In the genomic region with DNA sequence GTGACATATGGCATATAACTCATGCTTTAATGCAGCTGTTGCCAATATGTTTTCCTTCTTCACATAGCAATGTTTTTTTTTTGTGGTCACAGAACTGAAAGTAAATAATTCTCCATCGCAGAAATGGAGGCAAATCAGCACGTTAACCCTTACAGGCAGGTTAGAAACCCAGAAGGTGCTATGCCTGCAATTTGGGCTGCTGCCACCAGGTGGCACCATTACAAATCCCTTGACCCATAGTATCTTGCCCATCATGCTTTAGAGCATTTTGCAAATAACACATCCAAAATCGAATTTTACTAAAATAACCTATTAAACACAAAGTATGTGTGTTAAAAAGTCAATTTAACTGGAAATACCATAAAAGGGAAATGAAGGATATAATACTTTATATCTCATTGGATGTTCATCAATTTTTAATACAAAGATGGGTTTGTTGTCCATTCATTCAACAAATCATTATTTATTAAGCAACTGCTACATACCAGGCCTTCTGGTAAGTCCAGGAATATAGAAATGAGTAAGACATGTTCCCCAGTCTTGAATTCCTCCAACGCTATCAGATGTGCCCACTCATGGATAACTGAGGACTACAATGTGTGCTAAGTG, we compare ENCODE assay signal across 1 cellular context.
TF ChIP-seq lines count a peak whose summit lies in the region.

No MANE protein-coding gene starts in this region.

TF ChIP-seq in H1, 55 proteins besides CTCF, POLR2A, EP300 and RAD21 (continued from another document):
- TF ChIP-seq, protein P1, sequence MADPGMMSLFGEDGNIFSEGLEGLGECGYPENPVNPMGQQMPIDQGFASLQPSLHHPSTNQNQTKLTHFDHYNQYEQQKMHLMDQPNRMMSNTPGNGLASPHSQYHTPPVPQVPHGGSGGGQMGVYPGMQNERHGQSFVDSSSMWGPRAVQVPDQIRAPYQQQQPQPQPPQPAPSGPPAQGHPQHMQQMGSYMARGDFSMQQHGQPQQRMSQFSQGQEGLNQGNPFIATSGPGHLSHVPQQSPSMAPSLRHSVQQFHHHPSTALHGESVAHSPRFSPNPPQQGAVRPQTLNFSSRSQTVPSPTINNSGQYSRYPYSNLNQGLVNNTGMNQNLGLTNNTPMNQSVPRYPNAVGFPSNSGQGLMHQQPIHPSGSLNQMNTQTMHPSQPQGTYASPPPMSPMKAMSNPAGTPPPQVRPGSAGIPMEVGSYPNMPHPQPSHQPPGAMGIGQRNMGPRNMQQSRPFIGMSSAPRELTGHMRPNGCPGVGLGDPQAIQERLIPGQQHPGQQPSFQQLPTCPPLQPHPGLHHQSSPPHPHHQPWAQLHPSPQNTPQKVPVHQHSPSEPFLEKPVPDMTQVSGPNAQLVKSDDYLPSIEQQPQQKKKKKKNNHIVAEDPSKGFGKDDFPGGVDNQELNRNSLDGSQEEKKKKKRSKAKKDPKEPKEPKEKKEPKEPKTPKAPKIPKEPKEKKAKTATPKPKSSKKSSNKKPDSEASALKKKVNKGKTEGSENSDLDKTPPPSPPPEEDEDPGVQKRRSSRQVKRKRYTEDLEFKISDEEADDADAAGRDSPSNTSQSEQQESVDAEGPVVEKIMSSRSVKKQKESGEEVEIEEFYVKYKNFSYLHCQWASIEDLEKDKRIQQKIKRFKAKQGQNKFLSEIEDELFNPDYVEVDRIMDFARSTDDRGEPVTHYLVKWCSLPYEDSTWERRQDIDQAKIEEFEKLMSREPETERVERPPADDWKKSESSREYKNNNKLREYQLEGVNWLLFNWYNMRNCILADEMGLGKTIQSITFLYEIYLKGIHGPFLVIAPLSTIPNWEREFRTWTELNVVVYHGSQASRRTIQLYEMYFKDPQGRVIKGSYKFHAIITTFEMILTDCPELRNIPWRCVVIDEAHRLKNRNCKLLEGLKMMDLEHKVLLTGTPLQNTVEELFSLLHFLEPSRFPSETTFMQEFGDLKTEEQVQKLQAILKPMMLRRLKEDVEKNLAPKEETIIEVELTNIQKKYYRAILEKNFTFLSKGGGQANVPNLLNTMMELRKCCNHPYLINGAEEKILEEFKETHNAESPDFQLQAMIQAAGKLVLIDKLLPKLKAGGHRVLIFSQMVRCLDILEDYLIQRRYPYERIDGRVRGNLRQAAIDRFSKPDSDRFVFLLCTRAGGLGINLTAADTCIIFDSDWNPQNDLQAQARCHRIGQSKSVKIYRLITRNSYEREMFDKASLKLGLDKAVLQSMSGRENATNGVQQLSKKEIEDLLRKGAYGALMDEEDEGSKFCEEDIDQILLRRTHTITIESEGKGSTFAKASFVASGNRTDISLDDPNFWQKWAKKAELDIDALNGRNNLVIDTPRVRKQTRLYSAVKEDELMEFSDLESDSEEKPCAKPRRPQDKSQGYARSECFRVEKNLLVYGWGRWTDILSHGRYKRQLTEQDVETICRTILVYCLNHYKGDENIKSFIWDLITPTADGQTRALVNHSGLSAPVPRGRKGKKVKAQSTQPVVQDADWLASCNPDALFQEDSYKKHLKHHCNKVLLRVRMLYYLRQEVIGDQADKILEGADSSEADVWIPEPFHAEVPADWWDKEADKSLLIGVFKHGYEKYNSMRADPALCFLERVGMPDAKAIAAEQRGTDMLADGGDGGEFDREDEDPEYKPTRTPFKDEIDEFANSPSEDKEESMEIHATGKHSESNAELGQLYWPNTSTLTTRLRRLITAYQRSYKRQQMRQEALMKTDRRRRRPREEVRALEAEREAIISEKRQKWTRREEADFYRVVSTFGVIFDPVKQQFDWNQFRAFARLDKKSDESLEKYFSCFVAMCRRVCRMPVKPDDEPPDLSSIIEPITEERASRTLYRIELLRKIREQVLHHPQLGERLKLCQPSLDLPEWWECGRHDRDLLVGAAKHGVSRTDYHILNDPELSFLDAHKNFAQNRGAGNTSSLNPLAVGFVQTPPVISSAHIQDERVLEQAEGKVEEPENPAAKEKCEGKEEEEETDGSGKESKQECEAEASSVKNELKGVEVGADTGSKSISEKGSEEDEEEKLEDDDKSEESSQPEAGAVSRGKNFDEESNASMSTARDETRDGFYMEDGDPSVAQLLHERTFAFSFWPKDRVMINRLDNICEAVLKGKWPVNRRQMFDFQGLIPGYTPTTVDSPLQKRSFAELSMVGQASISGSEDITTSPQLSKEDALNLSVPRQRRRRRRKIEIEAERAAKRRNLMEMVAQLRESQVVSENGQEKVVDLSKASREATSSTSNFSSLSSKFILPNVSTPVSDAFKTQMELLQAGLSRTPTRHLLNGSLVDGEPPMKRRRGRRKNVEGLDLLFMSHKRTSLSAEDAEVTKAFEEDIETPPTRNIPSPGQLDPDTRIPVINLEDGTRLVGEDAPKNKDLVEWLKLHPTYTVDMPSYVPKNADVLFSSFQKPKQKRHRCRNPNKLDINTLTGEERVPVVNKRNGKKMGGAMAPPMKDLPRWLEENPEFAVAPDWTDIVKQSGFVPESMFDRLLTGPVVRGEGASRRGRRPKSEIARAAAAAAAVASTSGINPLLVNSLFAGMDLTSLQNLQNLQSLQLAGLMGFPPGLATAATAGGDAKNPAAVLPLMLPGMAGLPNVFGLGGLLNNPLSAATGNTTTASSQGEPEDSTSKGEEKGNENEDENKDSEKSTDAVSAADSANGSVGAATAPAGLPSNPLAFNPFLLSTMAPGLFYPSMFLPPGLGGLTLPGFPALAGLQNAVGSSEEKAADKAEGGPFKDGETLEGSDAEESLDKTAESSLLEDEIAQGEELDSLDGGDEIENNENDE (IDR thresholded peaks at IDR 0.05; ENCODE audit: insufficient replicate concordance, low read length), result no peak
- TF ChIP-seq RFX5 (IDR thresholded peaks at IDR 0.05; ENCODE audit: borderline replicate concordance, low read depth, low read length), result no peak
- no peak for TF ChIP-seq EGR1 (IDR thresholded peaks at IDR 0.05; ENCODE audit: borderline replicate concordance, low read depth, low read length)
- no peak for TF ChIP-seq KDM1A (IDR thresholded peaks at IDR 0.05; ENCODE audit: borderline replicate concordance, low read length)
- no peak for TF ChIP-seq SIX5 (IDR thresholded peaks at IDR 0.05; ENCODE audit: low read depth, low read length)
